ENCODE assay signal across 25 cellular contexts in genomic region chr12:29739279-29739991, GRCh38. TPM values are rescaled to one million over a fixed set of nuclear protein-coding genes. Genes with fewer than 3 reads are reported as not detected.
A peak's percentile ranks its signal among the peaks of the same experiment; 100 is the strongest.
DNase-seq lines count a peak whose midpoint lies in the region; ATAC-seq and TF ChIP-seq lines count a peak whose summit lies in the region.
"Had no signal": no experiment of that assay in that cellular context is flagged by ENCODE, and none has a peak within 500 bp of the region (broad histone marks: within the 10 kb centered on the region; RNA-seq: fewer than 3 reads in every experiment).

No MANE protein-coding gene starts in this region.

- H3K79me1 ChIP-seq in IMR-90 (ENCODE audit: low read depth in 1 of 2, low read length in 2 of 2) (peaks cover 0 to 37% of the 10 kb centered on the region in 2 experiments; a peak in 2 of 4 replicates), mesenchymal stem cell (replicated peaks; ENCODE audit: low read length, poor library complexity, severe bottlenecking) (no peaks in the 10 kb centered on the region)

- peak overlapping the region; percentile 45 for H3K56ac ChIP-seq in IMR-90 (ENCODE audit: extremely low read depth, insufficient read depth, low read length)

- intact Hi-C loops in IMR-90 (cut with micrococcal nuclease): loop anchor here (1.0 kb wide), 1 partner anchor 43 kb away; no protein-coding TSS in a partner anchor
- intact Hi-C loops in A673 (cut with micrococcal nuclease; ENCODE audit: unreplicated experiment): no loop called here

- H3K18ac ChIP-seq in IMR-90 (ENCODE audit: low read depth, low read length) (peak overlapping the region; percentile 48), mesenchymal stem cell (ENCODE audit: low read depth in 1 of 2, low read length in 2 of 2) (peak overlapping the region in 1 of 2 experiments; percentile 81)

- in situ Hi-C loops in IMR-90 (cut with MboI; ENCODE audit: low sequenced_read_pairs): no loop called here

- H4K8ac ChIP-seq in IMR-90 (ENCODE audit: low read depth in 2 of 2, low read length in 2 of 2): peak overlapping the region; percentile 4 to 82; a peak in 2 of 4 replicates
- no peak overlapping the region for H4K8ac ChIP-seq in mesenchymal stem cell (ENCODE audit: low read length)

- no peaks in the 10 kb centered on the region for H3K36me3 Mint-ChIP-seq in naive thymus-derived CD8-positive, alpha-beta T cell
- H3K36me3 Mint-ChIP-seq: activated naive CD8-positive, alpha-beta T cell treated with anti-CD3 and anti-CD28 coated beads, Interleukin-2, amount 10 ng/mL, durations not matched to agents 7 days and 5 days; stimulated activated naive B cell treated with anti-CD40 and anti-IgM and Interleukin-4, amounts not matched to agents 10 μg/mL and 1 μg/mL and 100 μg/mL, for 72 hours had no signal

- H4K20me1 ChIP-seq in IMR-90 (ENCODE audit: insufficient read depth, low read length): peaks cover 3% of the 10 kb centered on the region; the same call in 1 of the 2 replicates

- peaks cover 10% of the 10 kb centered on the region; the same call in 1 of the 2 replicates for H3K9me1 ChIP-seq in IMR-90 (ENCODE audit: insufficient read depth, low read length)

- H2BK120ac ChIP-seq in IMR-90 (ENCODE audit: low read depth, low read length) (peak overlapping the region; percentile 93), mesenchymal stem cell (ENCODE audit: low read depth, low read length) (no peak overlapping the region)

- peak overlapping the region; percentile 87 for H2AK5ac ChIP-seq in IMR-90 (ENCODE audit: low read depth, low read length)
- no peak overlapping the region for H2AK5ac ChIP-seq in mesenchymal stem cell (ENCODE audit: low read length, severe bottlenecking)

- ATAC-seq in IMR-90 (ENCODE audit: low read depth): peak; percentile 66
- ATAC-seq in GM21367 (IDR thresholded peaks at IDR 0.05; ENCODE audit: unreplicated experiment): no peak
- ATAC-seq in naive thymus-derived CD8-positive, alpha-beta T cell: no peak
- ATAC-seq: activated CD4-positive, alpha-beta T cell treated with anti-CD3 and anti-CD28 coated beads for 36 hours; body of pancreas; esophagus mucosa; stimulated activated naive B cell treated with anti-CD40 and anti-IgM and Interleukin-4, amounts not matched to agents 10 μg/mL and 1 μg/mL and 100 μg/mL, for 72 hours had no signal

- H3K4ac ChIP-seq in IMR-90 (ENCODE audit: low read depth, low read length): peak overlapping the region; percentile 94
- peak overlapping the region in 1 of 2 experiments; percentile 46 for H3K4ac ChIP-seq in mesenchymal stem cell (ENCODE audit: low read depth in 1 of 2, low read length in 2 of 2)

- no peak for TF ChIP-seq POLR2A in IMR-90 (IDR thresholded peaks at IDR 0.05; ENCODE audit: low read depth, low read length)

- H2AFZ ChIP-seq in IMR-90 (replicated peaks; ENCODE audit: low read length, poor library complexity) (peak overlapping the region; percentile 46), mesenchymal stem cell (ENCODE audit: low read depth, low read length) (no peak overlapping the region)

- peak overlapping the region; percentile 80 for H2AK9ac ChIP-seq in IMR-90 (replicated peaks; ENCODE audit: low read depth, low read length, poor library complexity)

- H3K4me3 ChIP-seq in AG04450 (ENCODE audit: low read depth, low read length): no peak overlapping the region
- H3K4me3 ChIP-seq in IMR-90 (ENCODE audit: insufficient read depth, low read depth, low read length): no peak overlapping the region
- H3K4me3 ChIP-seq in choroid plexus epithelial cell (ENCODE audit: low read depth, low read length): no peak overlapping the region
- peak overlapping the region in 1 of 2 experiments; percentile 3 for H3K4me3 ChIP-seq in mesenchymal stem cell (ENCODE audit: insufficient read depth in 1 of 2, low read depth in 1 of 2, low read length in 2 of 2)
- no peak overlapping the region for H3K4me3 ChIP-seq in A673 (ENCODE audit: low read depth, low read length, poor library complexity, severe bottlenecking)
- H3K4me3 ChIP-seq: body of pancreas, ovary, right atrium auricular region, uterus had no signal

- H2BK15ac ChIP-seq in IMR-90 (ENCODE audit: low read depth, low read length) (peak overlapping the region; percentile 56), mesenchymal stem cell (ENCODE audit: low read depth, poor library complexity, severe bottlenecking) (no peak overlapping the region)

- H3K4me1 Mint-ChIP-seq in naive thymus-derived CD8-positive, alpha-beta T cell: no peaks in the 10 kb centered on the region
- H3K4me1 Mint-ChIP-seq: activated CD4-positive, alpha-beta T cell treated with anti-CD3 and anti-CD28 coated beads for 36 hours; activated naive CD8-positive, alpha-beta T cell treated with anti-CD3 and anti-CD28 coated beads, Interleukin-2, amount 10 ng/mL, durations not matched to agents 7 days and 5 days; stimulated activated naive B cell treated with anti-CD40 and anti-IgM and Interleukin-4, amounts not matched to agents 10 μg/mL and 1 μg/mL and 100 μg/mL, for 72 hours had no signal

- POLR2A ChIA-PET in AG04450 (lab: Yijun Ruan, JAX): interaction anchor here (0.6 to 1.3 kb wide), 2 partner anchors 43 to 956 kb away, joined by 3 to 4 read pairs; partner anchors contain the start of gene IPO8
- POLR2A ChIA-PET in IMR-90 (lab: Charles Lee; ENCODE audit: unreplicated experiment): no interaction called here
- POLR2A ChIA-PET in A673 (lab: Charles Lee; ENCODE audit: low non-redundant PET): no interaction called here
- POLR2A ChIA-PET in naive thymus-derived CD8-positive, alpha-beta T cell (lab: Charles Lee): no interaction called here

- dilution Hi-C loops in IMR-90 (cut with HindIII; ENCODE audit: low sequenced_read_pairs, unreplicated experiment): no loop called here

- H3K36me3 ChIP-seq in IMR-90 (ENCODE audit: control insufficient read depth, insufficient read depth, low read length): peaks cover 13% of the 10 kb centered on the region
- peaks cover 0 to 10% of the 10 kb centered on the region in 2 experiments for H3K36me3 ChIP-seq in mesenchymal stem cell (ENCODE audit: control insufficient read depth in 1 of 2, insufficient read depth in 2 of 2, low read depth in 1 of 2, low read length in 2 of 2)
- H3K36me3 ChIP-seq in A673 (ENCODE audit: insufficient read depth, low read length, poor library complexity, severe bottlenecking): no peaks in the 10 kb centered on the region
- H3K36me3 ChIP-seq: ovary, right atrium auricular region, uterus had no signal

- CTCF ChIA-PET in AG04450 (lab: Charles Lee): no interaction called here
- CTCF ChIA-PET in IMR-90 (lab: Yijun Ruan, JAX): interaction anchor here (0.5 kb wide), 1 partner anchor 158 kb away, joined by 8 read pairs; no protein-coding TSS in a partner anchor
- CTCF ChIA-PET in A673 (lab: Charles Lee): no interaction called here

- DNase-seq in AG04450 (ENCODE audit: low read depth, low spot score) (peak; percentile 44), IMR-90 (peak; percentile 93), choroid plexus epithelial cell (ENCODE audit: low read depth) (peak; percentile 76), mesenchymal stem cell (peak; percentile 58), A673 (ENCODE audit: low spot score) (no peak), NCI-H2029 (lab: John Stamatoyannopoulos, UW) (no peak)
- DNase-seq in naive thymus-derived CD8-positive, alpha-beta T cell: no peak
- DNase-seq: activated CD4-positive, alpha-beta T cell treated with anti-CD3 and anti-CD28 coated beads for 36 hours; activated effector memory CD4-positive, alpha-beta T cell treated with anti-CD3 and anti-CD28 coated beads, Interleukin-2, amount 50 U/mL, for 16 hours; activated naive CD8-positive, alpha-beta T cell treated with anti-CD3 and anti-CD28 coated beads, Interleukin-2, amount 10 ng/mL, durations not matched to agents 7 days and 5 days; body of pancreas; head of caudate nucleus; NCI-H1105; NCI-H1930; NCI-H345; NCI-H774; ovary; RPMI8226; stimulated activated CD4-positive, alpha-beta T cell treated with anti-CD3 and anti-CD28 coated beads, Interleukin-4, amount 100 ng/mL, for 24 hours; stimulated activated naive B cell treated with anti-CD40 and anti-IgM and Interleukin-4, amounts not matched to agents 10 μg/mL and 1 μg/mL and 100 μg/mL, for 72 hours; uterus had no signal

- H4K91ac ChIP-seq in IMR-90 (ENCODE audit: insufficient read depth, low read depth, low read length): peak overlapping the region; percentile 75
- H4K91ac ChIP-seq in mesenchymal stem cell (ENCODE audit: low read length): no peak overlapping the region

- BruUV-seq in IMR-90 (replicated peaks; lab: Mats Ljungman, UMichigan) (no TSS peak), A673 (replicated peaks; lab: Mats Ljungman, UMichigan) (no TSS peak)

- H3K9ac ChIP-seq in IMR-90 (ENCODE audit: low read depth, low read length) (0 out of 2 replicates have a peak overlapping the region, but pooled peaks have one; percentile 2), mesenchymal stem cell (ENCODE audit: low read length) (no peak overlapping the region)

- whole genome bisulfite sequencing in IMR-90 (ENCODE audit: extremely low coverage in 2 of 2, insufficient read length in 1 of 2), 2 experiments: 69% methylated on average over 2 of the region's 10 CpGs; no CpG with 5 or more reads in 1 of the 2 experiments
- WGBS in mesenchymal stem cell: 83% methylated on average over 10 of the region's 10 CpGs

- H3K27me3 ChIP-seq in AG04450 (ENCODE audit: control insufficient read depth, insufficient read depth, low read length) (no peaks in the 10 kb centered on the region), IMR-90 (ENCODE audit: control insufficient read depth, insufficient read depth, low read length) (no peaks in the 10 kb centered on the region), mesenchymal stem cell (ENCODE audit: control insufficient read depth in 1 of 2, insufficient read depth in 1 of 2, low read length in 2 of 2) (no peaks in the 10 kb centered on the region), A673 (replicated peaks; ENCODE audit: insufficient read depth, low read depth, low read length, poor library complexity) (no peaks in the 10 kb centered on the region)
- H3K27me3 ChIP-seq: body of pancreas, ovary, right atrium auricular region, uterus had no signal

- no peak overlapping the region for H3K27ac Mint-ChIP-seq in naive thymus-derived CD8-positive, alpha-beta T cell
- H3K27ac Mint-ChIP-seq: activated CD4-positive, alpha-beta T cell treated with anti-CD3 and anti-CD28 coated beads for 36 hours; activated naive CD8-positive, alpha-beta T cell treated with anti-CD3 and anti-CD28 coated beads, Interleukin-2, amount 10 ng/mL, durations not matched to agents 7 days and 5 days; stimulated activated naive B cell treated with anti-CD40 and anti-IgM and Interleukin-4, amounts not matched to agents 10 μg/mL and 1 μg/mL and 100 μg/mL, for 72 hours had no signal

- peak overlapping the region; percentile 2 to 88 for H2BK12ac ChIP-seq in mesenchymal stem cell (ENCODE audit: low read length in 2 of 2)

- peak overlapping the region; percentile 62 for H2BK20ac ChIP-seq in IMR-90 (ENCODE audit: low read depth, low read length)

- H3K9me3 ChIP-seq in AG04450 (ENCODE audit: control insufficient read depth, insufficient read depth, low read length): no peaks in the 10 kb centered on the region
- H3K9me3 ChIP-seq in IMR-90 (ENCODE audit: control insufficient read depth, insufficient read depth, low read length): no peaks in the 10 kb centered on the region
- no peaks in the 10 kb centered on the region for H3K9me3 ChIP-seq in mesenchymal stem cell (ENCODE audit: control insufficient read depth, low read length)
- H3K9me3 ChIP-seq in A673 (ENCODE audit: low read depth, low read length, poor library complexity, severe bottlenecking): no peaks in the 10 kb centered on the region
- H3K9me3 ChIP-seq: body of pancreas, ovary, right atrium auricular region, uterus had no signal

- H3K27ac ChIP-seq in AG04450 (ENCODE audit: low read depth, low read length) (peak overlapping the region; percentile 55), IMR-90 (ENCODE audit: insufficient read depth, low read length) (peak overlapping the region; percentile 67), mesenchymal stem cell (ENCODE audit: low read length, poor library complexity, severe bottlenecking) (no peak overlapping the region), A673 (ENCODE audit: low read depth, low read length, poor library complexity, severe bottlenecking) (no peak overlapping the region)
- H3K27ac ChIP-seq: body of pancreas, C4-2B, ovary, uterus had no signal

- H3K9me3 Mint-ChIP-seq in naive thymus-derived CD8-positive, alpha-beta T cell: no peaks in the 10 kb centered on the region
- H3K9me3 Mint-ChIP-seq: activated naive CD8-positive, alpha-beta T cell treated with anti-CD3 and anti-CD28 coated beads, Interleukin-2, amount 10 ng/mL, durations not matched to agents 7 days and 5 days had no signal

- H3K14ac ChIP-seq in IMR-90 (replicated peaks; ENCODE audit: low read depth, low read length) (peak overlapping the region; percentile 66), mesenchymal stem cell (ENCODE audit: low read length in 2 of 2) (no peak overlapping the region)

- peak overlapping the region; percentile 98 for H2BK5ac ChIP-seq in IMR-90 (ENCODE audit: low read depth, low read length, poor library complexity, severe bottlenecking)
- H2BK5ac ChIP-seq in mesenchymal stem cell (ENCODE audit: low read depth, low read length, poor library complexity, severe bottlenecking): no peak overlapping the region

- TF ChIP-seq RAD21 in IMR-90 (IDR thresholded peaks at IDR 0.05; ENCODE audit: low read length): no peak

- peak overlapping the region; percentile 18 for H4K5ac ChIP-seq in IMR-90 (ENCODE audit: low read depth, low read length)

- H3K4me3 Mint-ChIP-seq in naive thymus-derived CD8-positive, alpha-beta T cell: no peak overlapping the region
- H3K4me3 Mint-ChIP-seq: activated CD4-positive, alpha-beta T cell treated with anti-CD3 and anti-CD28 coated beads for 36 hours; activated naive CD8-positive, alpha-beta T cell treated with anti-CD3 and anti-CD28 coated beads, Interleukin-2, amount 10 ng/mL, durations not matched to agents 7 days and 5 days; stimulated activated naive B cell treated with anti-CD40 and anti-IgM and Interleukin-4, amounts not matched to agents 10 μg/mL and 1 μg/mL and 100 μg/mL, for 72 hours had no signal

- H3K4me2 ChIP-seq in IMR-90 (ENCODE audit: low read depth, low read length) (peak overlapping the region; percentile 15), mesenchymal stem cell (ENCODE audit: low read length, poor library complexity, severe bottlenecking) (no peak overlapping the region)

- no peaks in the 10 kb centered on the region for H3K27me3 Mint-ChIP-seq in naive thymus-derived CD8-positive, alpha-beta T cell
- H3K27me3 Mint-ChIP-seq: activated naive CD8-positive, alpha-beta T cell treated with anti-CD3 and anti-CD28 coated beads, Interleukin-2, amount 10 ng/mL, durations not matched to agents 7 days and 5 days; stimulated activated naive B cell treated with anti-CD40 and anti-IgM and Interleukin-4, amounts not matched to agents 10 μg/mL and 1 μg/mL and 100 μg/mL, for 72 hours had no signal

- H3K23ac ChIP-seq in IMR-90 (ENCODE audit: low read depth, low read length): peak overlapping the region; percentile 77
- H3K23ac ChIP-seq in mesenchymal stem cell (ENCODE audit: low read length in 2 of 2): no peak overlapping the region

- H3K4me1 ChIP-seq in IMR-90 (ENCODE audit: control insufficient read depth, insufficient read depth, low read length): peaks cover 17% of the 10 kb centered on the region
- peaks cover 2% of the 10 kb centered on the region for H3K4me1 ChIP-seq in mesenchymal stem cell (ENCODE audit: control insufficient read depth, insufficient read depth, low read depth, low read length)
- no peaks in the 10 kb centered on the region for H3K4me1 ChIP-seq in A673 (ENCODE audit: insufficient read depth, low read length, poor library complexity, severe bottlenecking)
- H3K4me1 ChIP-seq: body of pancreas had no signal

- TF ChIP-seq CTCF in AG04450 (IDR thresholded peaks at IDR 0.05; ENCODE audit: low read depth, low read length) (no peak), IMR-90 (conservative IDR thresholded peaks at IDR 0.05; ENCODE audit: low read depth, low read length) (no peak), choroid plexus epithelial cell (conservative IDR thresholded peaks at IDR 0.05; ENCODE audit: low read depth, low read length) (no peak), A673 (conservative IDR thresholded peaks at IDR 0.05; ENCODE audit: low read depth, low read length) (no peak)

RNA-seq across cellular contexts. Expression of gene TMTC1, which starts 44.3 kb away (rescaled TPM):
- 59.8 and 66.8 TPM in 2 replicates for polyA plus RNA-seq in AG04450 (2011; rRNA removed)
- 127 and 131 TPM in 2 replicates for polyA minus RNA-seq in AG04450 (2011; rRNA and poly(A)+ RNA removed)
- total RNA-seq in IMR-90 (2012; rRNA removed): 31.9 and 36.4 TPM in 2 replicates
- polyA plus RNA-seq in IMR-90 (2012; rRNA removed): 10.6 and 12.5 TPM in 2 replicates
- 6.4 and 7.7 TPM in 2 replicates for polyA plus RNA-seq in IMR-90 (2012; cell fraction: cytosol; rRNA removed)
- 4.2 and 12.2 TPM in 2 replicates for polyA plus RNA-seq in IMR-90 (2012; cell fraction: nucleus; rRNA removed; ENCODE audit: low replicate concordance)
- 45.7 TPM for polyA plus RNA-seq in mesenchymal stem cell (2013, experiment 1 of 2)
- polyA plus RNA-seq in mesenchymal stem cell (2013, experiment 2 of 2): 46.5 TPM
- 4.4 and 6.1 TPM in 2 replicates for total RNA-seq in A673 (2021)
- not detected for total RNA-seq in naive thymus-derived CD8-positive, alpha-beta T cell
- polyA plus RNA-seq in naive thymus-derived CD8-positive, alpha-beta T cell: not detected
- total RNA-seq: activated naive CD8-positive, alpha-beta T cell treated with anti-CD3 and anti-CD28 coated beads, Interleukin-2, amount 10 ng/mL, durations not matched to agents 7 days and 5 days had no signal

Comparison
In these comparisons a context has a peak if more than half of its experiments do, and no peak if none do; other contexts are left out.
1. DNase-seq: peak in AG04450 (single experiment), IMR-90 (single experiment), choroid plexus epithelial cell (single experiment) and mesenchymal stem cell (single experiment); none in A673 (single experiment), naive thymus-derived CD8-positive, alpha-beta T cell (0 of 10) and NCI-H2029 (single experiment).
2. H3K27ac ChIP-seq: peak in AG04450 (single experiment) and IMR-90 (single experiment); none in mesenchymal stem cell (single experiment) and A673 (single experiment).